ENCODE assay signal across 1 cellular context in the genomic region with DNA sequence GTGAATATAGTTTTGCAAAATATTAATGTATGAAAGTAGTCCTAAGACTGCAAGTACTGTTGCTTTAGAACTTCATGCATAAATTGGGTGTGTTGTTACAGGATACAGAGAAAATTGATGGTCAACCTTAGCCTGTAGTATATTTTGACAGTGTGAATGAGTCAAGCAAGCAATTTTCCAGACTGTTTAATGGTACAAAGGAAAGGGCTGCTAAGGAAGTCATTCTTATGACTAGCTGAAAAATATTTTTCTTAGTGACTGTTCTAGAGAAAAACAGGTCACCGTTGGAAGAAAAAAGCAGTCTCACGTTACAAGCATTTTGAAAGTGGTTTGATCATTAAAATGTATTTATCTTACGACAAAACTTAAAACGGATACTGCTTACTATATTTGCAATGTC.
A peak's percentile ranks its signal among the peaks of the same experiment; 100 is the strongest.
TF ChIP-seq lines count a peak whose summit lies in the region.

No MANE protein-coding gene starts in this region.

TF ChIP-seq in K562, 482 proteins besides CTCF, POLR2A, EP300 and RAD21 (continued from another document):
- TF ChIP-seq, protein P1, sequence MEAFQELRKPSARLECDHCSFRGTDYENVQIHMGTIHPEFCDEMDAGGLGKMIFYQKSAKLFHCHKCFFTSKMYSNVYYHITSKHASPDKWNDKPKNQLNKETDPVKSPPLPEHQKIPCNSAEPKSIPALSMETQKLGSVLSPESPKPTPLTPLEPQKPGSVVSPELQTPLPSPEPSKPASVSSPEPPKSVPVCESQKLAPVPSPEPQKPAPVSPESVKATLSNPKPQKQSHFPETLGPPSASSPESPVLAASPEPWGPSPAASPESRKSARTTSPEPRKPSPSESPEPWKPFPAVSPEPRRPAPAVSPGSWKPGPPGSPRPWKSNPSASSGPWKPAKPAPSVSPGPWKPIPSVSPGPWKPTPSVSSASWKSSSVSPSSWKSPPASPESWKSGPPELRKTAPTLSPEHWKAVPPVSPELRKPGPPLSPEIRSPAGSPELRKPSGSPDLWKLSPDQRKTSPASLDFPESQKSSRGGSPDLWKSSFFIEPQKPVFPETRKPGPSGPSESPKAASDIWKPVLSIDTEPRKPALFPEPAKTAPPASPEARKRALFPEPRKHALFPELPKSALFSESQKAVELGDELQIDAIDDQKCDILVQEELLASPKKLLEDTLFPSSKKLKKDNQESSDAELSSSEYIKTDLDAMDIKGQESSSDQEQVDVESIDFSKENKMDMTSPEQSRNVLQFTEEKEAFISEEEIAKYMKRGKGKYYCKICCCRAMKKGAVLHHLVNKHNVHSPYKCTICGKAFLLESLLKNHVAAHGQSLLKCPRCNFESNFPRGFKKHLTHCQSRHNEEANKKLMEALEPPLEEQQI (IDR thresholded peaks at IDR 0.05), result 0 out of 2 replicates have a peak, but pooled peaks have one; percentile 10
